14 cellular contexts compared by ENCODE assay signal in genomic region chr10:44911081-44911540, GRCh38. TPM values are rescaled to one million over a fixed set of nuclear protein-coding genes. Genes with fewer than 3 reads are reported as not detected.
A peak's percentile ranks its signal among the peaks of the same experiment; 100 is the strongest.
DNase-seq lines count a peak whose midpoint lies in the region; ATAC-seq and TF ChIP-seq lines count a peak whose summit lies in the region.
"Had no signal": no experiment of that assay in that cellular context is flagged by ENCODE, and none has a peak within 500 bp of the region (broad histone marks: within the 10 kb centered on the region; RNA-seq: fewer than 3 reads in every experiment).

Gene TMEM72 (plus strand): TSS chr10:44911337. CDS start chr10:44911513, 176 bp downstream.

- no peaks in the 10 kb centered on the region for H3K27me3 Mint-ChIP-seq in activated CD8-positive, alpha-beta T cell treated with anti-CD3 and anti-CD28 coated beads for 36 hours

- H3K27ac ChIP-seq in KOPT-K1 (ENCODE audit: low read depth, low read length, poor library complexity, severe bottlenecking) = peak within 1 kb of the TSS; percentile 96
- H3K27ac ChIP-seq in duodenal mucosa (ENCODE audit: low read depth, low read length) = peak within 1 kb of the TSS; percentile 39
- H3K27ac ChIP-seq in mesendoderm (ENCODE audit: low read depth, low read length) = no peak within 1 kb of the TSS
- H3K27ac ChIP-seq in gastroesophageal sphincter = no peak within 1 kb of the TSS
- H3K27ac ChIP-seq: C4-2B, psoas muscle had no signal

- H3K56ac ChIP-seq in mesendoderm (ENCODE audit: low read length) = peak within 1 kb of the TSS; percentile 70

- POLR2A ChIA-PET in activated CD8-positive, alpha-beta T cell treated with anti-CD3 and anti-CD28 coated beads for 36 hours (lab: Charles Lee) = no interaction called here

- H2BK120ac ChIP-seq in mesendoderm (ENCODE audit: low read depth, low read length) = no peak within 1 kb of the TSS

- no peak within 1 kb of the TSS for H2BK15ac ChIP-seq in mesendoderm (replicated peaks; ENCODE audit: low read depth)

- H3K79me2 ChIP-seq in mesendoderm (ENCODE audit: control insufficient read depth, insufficient read depth, low read length) = no peaks in the 10 kb centered on the region

- H3K36me3 Mint-ChIP-seq in activated CD8-positive, alpha-beta T cell treated with anti-CD3 and anti-CD28 coated beads for 36 hours (ENCODE audit: low read depth) = no peaks in the 10 kb centered on the region
- H3K36me3 Mint-ChIP-seq: activated naive CD4-positive, alpha-beta T cell treated with anti-CD3 and anti-CD28 coated beads, Interleukin-2, amount 10 ng/mL, durations not matched to agents 7 days and 5 days had no signal

- H3K4ac ChIP-seq in mesendoderm (ENCODE audit: low read depth, low read length) = no peak within 1 kb of the TSS

- H3K36me3 ChIP-seq in BE2C (no peaks in the 10 kb centered on the region), KOPT-K1 (ENCODE audit: insufficient read depth, low read length) (no peaks in the 10 kb centered on the region), duodenal mucosa (ENCODE audit: control insufficient read depth in 1 of 2, insufficient read depth in 2 of 2, low read length in 2 of 2) (no peaks in the 10 kb centered on the region), mesendoderm (ENCODE audit: control insufficient read depth, insufficient read depth, low read length) (no peaks in the 10 kb centered on the region), gastroesophageal sphincter (no peaks in the 10 kb centered on the region)

- TF ChIP-seq CTCF in BE2C (IDR thresholded peaks at IDR 0.05; ENCODE audit: low read depth, low read length) (no peak), gastroesophageal sphincter (IDR thresholded peaks at IDR 0.05) (no peak)
- no peak for TF ChIP-seq CTCF in activated CD8-positive, alpha-beta T cell treated with anti-CD3 and anti-CD28 coated beads for 36 hours (IDR thresholded peaks at IDR 0.05)

- no peak for ATAC-seq in activated CD8-positive, alpha-beta T cell treated with anti-CD3 and anti-CD28 coated beads for 36 hours
- ATAC-seq in GM21367 (IDR thresholded peaks at IDR 0.05; ENCODE audit: unreplicated experiment) (no peak), gastroesophageal sphincter (no peak)
- ATAC-seq: effector memory CD8-positive, alpha-beta T cell; psoas muscle had no signal

- no peak for TF ChIP-seq EP300 in gastroesophageal sphincter (IDR thresholded peaks at IDR 0.05)

- peak; percentile 38 for DNase-seq in BE2C
- peak; percentile 91 for DNase-seq in mesendoderm
- no peak for DNase-seq in activated CD8-positive, alpha-beta T cell treated with anti-CD3 and anti-CD28 coated beads for 36 hours
- no peak for DNase-seq in GDM1 (lab: John Stamatoyannopoulos, UW)
- DNase-seq: activated CD4-positive, CD25-positive, alpha-beta regulatory T cell treated with anti-CD3 and anti-CD28 coated beads, Interleukin-2, amount 50 U/mL, for 72 hours; activated naive CD4-positive, alpha-beta T cell treated with anti-CD3 and anti-CD28 coated beads, Interleukin-2, amount 10 ng/mL, durations not matched to agents 7 days and 5 days; effector memory CD8-positive, alpha-beta T cell; psoas muscle had no signal

- no peak within 1 kb of the TSS for H2AK5ac ChIP-seq in mesendoderm (ENCODE audit: low read length)

- no peak within 1 kb of the TSS for H3K4me3 Mint-ChIP-seq in activated CD8-positive, alpha-beta T cell treated with anti-CD3 and anti-CD28 coated beads for 36 hours
- H3K4me3 Mint-ChIP-seq: activated naive CD4-positive, alpha-beta T cell treated with anti-CD3 and anti-CD28 coated beads, Interleukin-2, amount 10 ng/mL, durations not matched to agents 7 days and 5 days; effector memory CD8-positive, alpha-beta T cell had no signal

- no peak within 1 kb of the TSS for H3K4me3 ChIP-seq in BE2C (ENCODE audit: low read depth, low read length)
- peak within 1 kb of the TSS in 1 of 2 donors; percentile 36 for H3K4me3 ChIP-seq in duodenal mucosa (ENCODE audit: low read depth in 1 of 2, low read length in 2 of 2)
- H3K4me3 ChIP-seq in mesendoderm (ENCODE audit: low read length) = no peak within 1 kb of the TSS
- H3K4me3 ChIP-seq in gastroesophageal sphincter = no peak within 1 kb of the TSS
- H3K4me3 ChIP-seq: psoas muscle had no signal

- H3K4me1 ChIP-seq in BE2C = no peaks in the 10 kb centered on the region
- peaks cover 20 to 21% of the 10 kb centered on the region in 2 donors for H3K4me1 ChIP-seq in duodenal mucosa (ENCODE audit: control insufficient read depth in 1 of 2, insufficient read depth in 2 of 2, low read length in 2 of 2)
- peaks cover 3% of the 10 kb centered on the region for H3K4me1 ChIP-seq in mesendoderm (ENCODE audit: control insufficient read depth, low read depth, low read length)
- peaks cover 0 to 19% (median 0%) of the 10 kb centered on the region in 3 donors for H3K4me1 ChIP-seq in gastroesophageal sphincter

- H3K4me2 ChIP-seq in mesendoderm (ENCODE audit: low read length) = no peak within 1 kb of the TSS

- no peaks in the 10 kb centered on the region for H3K27me3 ChIP-seq in BE2C
- no peaks in the 10 kb centered on the region for H3K27me3 ChIP-seq in duodenal mucosa (ENCODE audit: control insufficient read depth in 1 of 2, insufficient read depth in 2 of 2, low read length in 2 of 2)
- H3K27me3 ChIP-seq in mesendoderm (ENCODE audit: insufficient read depth, low read length, poor library complexity) = no peaks in the 10 kb centered on the region
- H3K27me3 ChIP-seq in gastroesophageal sphincter = no peaks in the 10 kb centered on the region

- CTCF ChIA-PET in activated CD8-positive, alpha-beta T cell treated with anti-CD3 and anti-CD28 coated beads for 36 hours (lab: Charles Lee) = interaction anchor here (1.5 kb wide), 1 partner anchor 22 kb away, joined by 3 read pairs; no protein-coding TSS in a partner anchor

- intact Hi-C loops in activated CD8-positive, alpha-beta T cell treated with anti-CD3 and anti-CD28 coated beads for 36 hours (cut with micrococcal nuclease) = no loop called here

- TF ChIP-seq POLR2A in gastroesophageal sphincter (IDR thresholded peaks at IDR 0.05) = no peak

- H3K79me1 ChIP-seq in mesendoderm (ENCODE audit: low read length) = no peaks in the 10 kb centered on the region

- no peak within 1 kb of the TSS for H3K27ac Mint-ChIP-seq in activated CD8-positive, alpha-beta T cell treated with anti-CD3 and anti-CD28 coated beads for 36 hours
- H3K27ac Mint-ChIP-seq: activated naive CD4-positive, alpha-beta T cell treated with anti-CD3 and anti-CD28 coated beads, Interleukin-2, amount 10 ng/mL, durations not matched to agents 7 days and 5 days; effector memory CD8-positive, alpha-beta T cell had no signal

- no peak within 1 kb of the TSS for H2BK5ac ChIP-seq in mesendoderm (ENCODE audit: low read length)

- no peak within 1 kb of the TSS for H3K18ac ChIP-seq in mesendoderm (ENCODE audit: low read length)

- H4K5ac ChIP-seq in mesendoderm (ENCODE audit: low read length) = no peak within 1 kb of the TSS

- H3K23ac ChIP-seq in mesendoderm (ENCODE audit: low read length) = peak within 1 kb of the TSS; percentile 16

- peaks cover 12% of the 10 kb centered on the region for H3K4me1 Mint-ChIP-seq in activated CD8-positive, alpha-beta T cell treated with anti-CD3 and anti-CD28 coated beads for 36 hours (ENCODE audit: low read depth)

- no peaks in the 10 kb centered on the region for H3K9me3 Mint-ChIP-seq in activated CD8-positive, alpha-beta T cell treated with anti-CD3 and anti-CD28 coated beads for 36 hours
- H3K9me3 Mint-ChIP-seq: activated naive CD4-positive, alpha-beta T cell treated with anti-CD3 and anti-CD28 coated beads, Interleukin-2, amount 10 ng/mL, durations not matched to agents 7 days and 5 days; effector memory CD8-positive, alpha-beta T cell had no signal

- H4K8ac ChIP-seq in mesendoderm (ENCODE audit: low read depth, low read length) = no peak within 1 kb of the TSS

- WGBS in mesendoderm (ENCODE audit: extremely low coverage, insufficient coverage, low lambda C conversion rate) = no CpG with 5 or more reads among the region's 12 CpGs
- no CpG with 5 or more reads among the region's 12 CpGs for WGBS in gastroesophageal sphincter (ENCODE audit: low coverage in 1 of 2), 2 donors

- no peak within 1 kb of the TSS for H3K9ac ChIP-seq in duodenal mucosa (ENCODE audit: low read depth in 1 of 2, low read length in 2 of 2)
- H3K9ac ChIP-seq in mesendoderm (ENCODE audit: low read length) = no peak within 1 kb of the TSS

- no peaks in the 10 kb centered on the region for H3K9me3 ChIP-seq in BE2C
- H3K9me3 ChIP-seq in KOPT-K1 (ENCODE audit: insufficient read depth, low read length, poor library complexity, severe bottlenecking) = no peaks in the 10 kb centered on the region
- no peaks in the 10 kb centered on the region for H3K9me3 ChIP-seq in duodenal mucosa (ENCODE audit: control insufficient read depth in 1 of 2, low read length in 2 of 2)
- no peaks in the 10 kb centered on the region for H3K9me3 ChIP-seq in gastroesophageal sphincter
- H3K9me3 ChIP-seq: psoas muscle had no signal

RNA-seq across cellular contexts. Expression of gene TMEM72, which starts in this region (rescaled TPM):
- polyA plus RNA-seq in BE2C (2012; ENCODE audit: insufficient read depth, insufficient read length, low read depth) = not detected
- not detected for polyA plus RNA-seq in mesendoderm (2013, experiment 1 of 2)
- polyA plus RNA-seq in mesendoderm (2013, experiment 2 of 2) = not detected
- total RNA-seq in activated CD8-positive, alpha-beta T cell treated with anti-CD3 and anti-CD28 coated beads for 36 hours = not detected
- total RNA-seq in gastroesophageal sphincter = under 1 TPM in 1 of 4 donors, not detected in 3; 0.35 TPM
- total RNA-seq: LHCN-M2, psoas muscle had no signal
- polyA plus RNA-seq: psoas muscle had no signal

Comparison
In these comparisons a context has a peak if more than half of its experiments do, and no peak if none do; other contexts are left out.
1. DNase-seq: peak in BE2C (single experiment) and mesendoderm (single experiment); none in activated CD8-positive, alpha-beta T cell treated with anti-CD3 and anti-CD28 coated beads for 36 hours (single experiment) and GDM1 (single experiment).
2. H3K27ac ChIP-seq: peak in KOPT-K1 (single experiment) and duodenal mucosa (single experiment); none in mesendoderm (single experiment) and gastroesophageal sphincter (0 of 4).